Comparison of ENCODE assay signal across 8 cellular contexts in the genomic region with DNA sequence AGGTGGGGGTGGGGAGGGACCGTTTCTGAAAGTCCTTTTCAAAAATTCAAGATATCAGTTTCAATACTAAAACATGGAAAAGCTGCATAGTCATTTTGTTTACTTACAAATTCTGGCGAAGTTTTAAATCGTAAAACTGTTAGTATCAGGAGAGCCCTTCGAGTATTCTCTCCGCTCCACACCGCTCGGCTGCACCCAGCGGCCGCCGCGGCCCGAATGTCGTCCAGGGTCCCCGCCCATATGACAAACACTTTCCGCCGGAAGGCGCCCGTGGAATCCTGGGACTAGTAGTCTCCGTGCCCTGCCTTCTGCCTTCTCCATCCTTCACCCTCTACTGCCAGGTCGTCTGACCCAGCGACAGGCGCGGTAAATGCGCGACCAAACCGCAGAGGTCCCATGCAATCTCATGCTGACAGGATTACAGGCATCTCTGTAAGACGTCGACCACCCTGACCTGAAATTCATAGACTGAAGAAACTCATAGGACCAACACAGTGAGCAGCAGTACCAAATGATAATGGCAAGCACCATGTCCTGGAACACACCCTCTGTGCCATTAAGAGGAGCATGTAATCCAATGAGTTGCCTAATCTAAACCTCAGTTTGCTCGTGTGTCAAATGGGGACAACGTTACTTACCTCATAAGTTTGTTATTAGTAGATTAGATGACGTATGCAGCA. TPM values are rescaled to one million over a fixed set of nuclear protein-coding genes. Genes with fewer than 3 reads are reported as not detected.
DNase-seq lines count a peak whose midpoint lies in the region; ATAC-seq and TF ChIP-seq lines count a peak whose summit lies in the region.

A gene (minus strand): TSS at position 218 of the 680 bp plus-strand sequence. CDS start 25,138 bp downstream, outside the sequence.

- H3K27me3 ChIP-seq in HUES6 (ENCODE audit: control insufficient read depth, insufficient read depth, low read length) = no peaks in the 10 kb centered on the region

- TF ChIP-seq CTCF in epithelial cell of esophagus (IDR thresholded peaks at IDR 0.05; ENCODE audit: insufficient read depth, low read depth, low read length, missing control alignments) = peak; percentile 19
- TF ChIP-seq CTCF in mucosa of descending colon (IDR thresholded peaks at IDR 0.05) = no peak

- H3K36me3 ChIP-seq in HUES6 (ENCODE audit: control insufficient read depth, insufficient read depth, low read length) (peaks cover 15% of the 10 kb centered on the region), mucosa of descending colon (ENCODE audit: low read depth) (peaks cover 5% of the 10 kb centered on the region)

- peak within 1 kb of the TSS; percentile 52; the same call in 1 of the 2 replicates for H3K27ac ChIP-seq in HUES6 (ENCODE audit: low read depth, low read length)

- H3K9me3 ChIP-seq in HUES6 (ENCODE audit: control insufficient read depth, insufficient read depth, low read depth, low read length) (no peaks in the 10 kb centered on the region), mucosa of descending colon (no peaks in the 10 kb centered on the region)

- H3K9ac ChIP-seq in HUES6 (ENCODE audit: low read length) = peak within 1 kb of the TSS; percentile 73

- intact Hi-C loops in mucosa of descending colon (cut with DNase I, micrococcal nuclease) = no loop called here

- H3K4me3 ChIP-seq in HUES6 (ENCODE audit: low read depth, low read length) (peak within 1 kb of the TSS; percentile 83), epithelial cell of esophagus (ENCODE audit: low read length) (peak within 1 kb of the TSS; percentile 58), mucosa of descending colon (peak within 1 kb of the TSS; percentile 38)

- DNase-seq in D341Med (ENCODE audit: low spot score) = peak; percentile 93
- peak; percentile 96 for DNase-seq in OCI-M1 (lab: John Stamatoyannopoulos, UW)
- peak; percentile 84 for DNase-seq in activated T-cell treated with anti-CD3 and anti-CD28 coated beads for 24 hours (ENCODE audit: low read depth)
- DNase-seq in epithelial cell of esophagus (ENCODE audit: low read depth) = peak; percentile 86
- peak; percentile 92 to 94 (median 94) for DNase-seq in mucosa of descending colon
- peak; percentile 70 to 75 for DNase-seq in stimulated activated CD8-positive, alpha-beta memory T cell treated with anti-CD3 and anti-CD28 coated beads, Interleukin-4, amount 100 ng/mL, for 4 hours (ENCODE audit: low read depth in 2 of 2, low spot score in 1 of 2)

- ATAC-seq in GM21423 (IDR thresholded peaks at IDR 0.05; ENCODE audit: unreplicated experiment) = peak; percentile 63
- ATAC-seq in mucosa of descending colon = peak; percentile 70

- no peaks in the 10 kb centered on the region for H3K4me1 ChIP-seq in HUES6 (ENCODE audit: control insufficient read depth, insufficient read depth, low read length)
- H3K4me1 ChIP-seq in mucosa of descending colon (ENCODE audit: low read depth) = peaks cover 45% of the 10 kb centered on the region

RNA-seq across cellular contexts. Expression of the gene that starts here (rescaled TPM):
- 10 to 100 TPM; 72.9 to 79.2 (median 73.4) TPM for total RNA-seq in mucosa of descending colon

Comparison
In these comparisons a context has a peak if more than half of its experiments do, and no peak if none do; other contexts are left out.
1. Peak in every context shown above with its lines: DNase-seq, ATAC-seq, H3K4me3 ChIP-seq and H3K27ac ChIP-seq.